In the genomic region with DNA sequence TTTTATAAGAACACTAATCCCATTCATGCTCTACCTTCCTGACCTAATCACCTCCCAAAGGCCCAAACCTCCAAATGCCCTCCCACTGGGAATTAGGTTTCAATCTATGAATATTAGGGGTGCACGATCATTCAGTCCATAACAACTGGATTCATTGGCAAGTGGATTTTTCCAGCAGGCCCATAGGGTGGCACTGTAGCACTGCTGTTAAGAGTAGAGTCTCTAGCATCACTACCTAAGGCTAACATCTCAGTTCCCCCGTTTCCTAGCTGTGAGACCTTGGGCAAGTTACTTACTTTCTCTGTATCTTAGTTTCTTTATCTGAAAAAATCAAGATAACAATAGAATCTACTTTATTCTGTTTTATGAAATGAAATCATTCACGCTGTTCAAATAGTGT, we compare ENCODE assay signal across 8 cellular contexts.
DNase-seq lines count a peak whose midpoint lies in the region; ATAC-seq and TF ChIP-seq lines count a peak whose summit lies in the region.

No MANE protein-coding gene starts in this region.

- peak; percentile 96 for ATAC-seq in left colon

- H3K4me3 ChIP-seq in GM12864 (ENCODE audit: low read depth, low read length) = no peak overlapping the region

- peak; percentile 17 for TF ChIP-seq CTCF in GM12864 (IDR thresholded peaks at IDR 0.05; ENCODE audit: low read depth, low read length, missing control alignments)

- intact Hi-C loops in left colon (cut with DNase I, micrococcal nuclease) = no loop called here

- no peak for DNase-seq in GM12864 (ENCODE audit: low read depth)
- peak; percentile 2 for DNase-seq in NCI-H1105 treated with DMSO at 0.1 percent for 48 hours (lab: John Stamatoyannopoulos, UW)
- DNase-seq in anterior cingulate cortex (lab: John Stamatoyannopoulos, UW) = peak in 32 of 58 donors; percentile 0 to 51 (median 4)
- DNase-seq in left colon = peak in 1 of 2 donors; percentile 25
- DNase-seq in hepatic stellate cell (ENCODE audit: low spot score) = no peak
- no peak for DNase-seq in activated CD4-positive, alpha-beta T cell treated with anti-CD3 and anti-CD28 coated beads, Interleukin-2, amount 50 U/mL, for 4 hours
- DNase-seq in activated naive CD4-positive, alpha-beta T cell treated with Interleukin-2 at 50 U/mL for 16 hours = no peak
- DNase-seq in T1000 (lab: John Stamatoyannopoulos, UW) = no peak

Comparison
In these comparisons a context has a peak if more than half of its experiments do, and no peak if none do; other contexts are left out.
1. DNase-seq: peak in NCI-H1105 treated with DMSO at 0.1 percent for 48 hours (single experiment) and anterior cingulate cortex (32 of 58); none in GM12864 (single experiment), hepatic stellate cell (single experiment), activated CD4-positive, alpha-beta T cell treated with anti-CD3 and anti-CD28 coated beads, Interleukin-2, amount 50 U/mL, for 4 hours (0 of 2), activated naive CD4-positive, alpha-beta T cell treated with Interleukin-2 at 50 U/mL for 16 hours (single experiment) and T1000 (single experiment).